8 cellular contexts compared by ENCODE assay signal in genomic region chr16:28277537-28278388, GRCh38. TPM values are rescaled to one million over a fixed set of nuclear protein-coding genes. Genes with fewer than 3 reads are reported as not detected.
DNase-seq lines count a peak whose midpoint lies in the region; ATAC-seq and TF ChIP-seq lines count a peak whose summit lies in the region.

No MANE protein-coding gene starts in this region.

- peak overlapping the region; percentile 53 for H3K4me3 ChIP-seq in fibroblast of pulmonary artery (replicated peaks; ENCODE audit: low read depth, low read length)

- H3K27ac ChIP-seq in KOPT-K1 (ENCODE audit: low read depth, low read length, poor library complexity, severe bottlenecking): peak overlapping the region; percentile 46

- peak overlapping the region; percentile 78 for H3K4me3 Mint-ChIP-seq in activated T-helper 17 cell treated with anti-CD3 and anti-CD28 coated beads, Interleukin-2, amount 50 U/mL, for 72 hours
- peak overlapping the region; percentile 84 for H3K4me3 Mint-ChIP-seq in natural killer cell treated with Interleukin-12 subunit alpha and Interleukin-12 subunit beta and Interleukin-15 and Interleukin-18, amount 100 ng/mL, for 72 hours
- H3K4me3 Mint-ChIP-seq in stimulated activated naive B cell treated with anti-CD40 and anti-IgM and Interleukin-4, amounts not matched to agents 10 μg/mL and 1 μg/mL and 100 μg/mL, for 72 hours: peak overlapping the region; percentile 61 to 76

- H3K36me3 Mint-ChIP-seq in activated T-helper 17 cell treated with anti-CD3 and anti-CD28 coated beads, Interleukin-2, amount 50 U/mL, for 72 hours (ENCODE audit: low read depth): no peaks in the 10 kb centered on the region
- H3K36me3 Mint-ChIP-seq in natural killer cell treated with Interleukin-12 subunit alpha and Interleukin-12 subunit beta and Interleukin-15 and Interleukin-18, amount 100 ng/mL, for 72 hours: no peaks in the 10 kb centered on the region
- H3K36me3 Mint-ChIP-seq in stimulated activated naive B cell treated with anti-CD40 and anti-IgM and Interleukin-4, amounts not matched to agents 10 μg/mL and 1 μg/mL and 100 μg/mL, for 72 hours: no peaks in the 10 kb centered on the region

- no peaks in the 10 kb centered on the region for H3K9me3 ChIP-seq in KOPT-K1 (ENCODE audit: insufficient read depth, low read length, poor library complexity, severe bottlenecking)

- H3K27me3 Mint-ChIP-seq in activated T-helper 17 cell treated with anti-CD3 and anti-CD28 coated beads, Interleukin-2, amount 50 U/mL, for 72 hours: no peaks in the 10 kb centered on the region
- peaks cover 10 to 31% of the 10 kb centered on the region in 2 donors for H3K27me3 Mint-ChIP-seq in natural killer cell treated with Interleukin-12 subunit alpha and Interleukin-12 subunit beta and Interleukin-15 and Interleukin-18, amount 100 ng/mL, for 72 hours
- peaks cover 46 to 57% of the 10 kb centered on the region in 2 donors for H3K27me3 Mint-ChIP-seq in stimulated activated naive B cell treated with anti-CD40 and anti-IgM and Interleukin-4, amounts not matched to agents 10 μg/mL and 1 μg/mL and 100 μg/mL, for 72 hours

- H3K36me3 ChIP-seq in KOPT-K1 (ENCODE audit: insufficient read depth, low read length): no peaks in the 10 kb centered on the region

- peaks cover 12% of the 10 kb centered on the region for H3K4me1 Mint-ChIP-seq in activated T-helper 17 cell treated with anti-CD3 and anti-CD28 coated beads, Interleukin-2, amount 50 U/mL, for 72 hours
- H3K4me1 Mint-ChIP-seq in natural killer cell treated with Interleukin-12 subunit alpha and Interleukin-12 subunit beta and Interleukin-15 and Interleukin-18, amount 100 ng/mL, for 72 hours (ENCODE audit: low read depth in 2 of 2): peaks cover 21 to 27% of the 10 kb centered on the region in 2 donors
- H3K4me1 Mint-ChIP-seq in stimulated activated naive B cell treated with anti-CD40 and anti-IgM and Interleukin-4, amounts not matched to agents 10 μg/mL and 1 μg/mL and 100 μg/mL, for 72 hours: peaks cover 9 to 14% of the 10 kb centered on the region in 2 donors

- H3K9me3 Mint-ChIP-seq in activated T-helper 17 cell treated with anti-CD3 and anti-CD28 coated beads, Interleukin-2, amount 50 U/mL, for 72 hours: no peaks in the 10 kb centered on the region
- no peaks in the 10 kb centered on the region for H3K9me3 Mint-ChIP-seq in natural killer cell treated with Interleukin-12 subunit alpha and Interleukin-12 subunit beta and Interleukin-15 and Interleukin-18, amount 100 ng/mL, for 72 hours
- H3K9me3 Mint-ChIP-seq in stimulated activated naive B cell treated with anti-CD40 and anti-IgM and Interleukin-4, amounts not matched to agents 10 μg/mL and 1 μg/mL and 100 μg/mL, for 72 hours: no peaks in the 10 kb centered on the region

- peak; percentile 90 for ATAC-seq in activated T-helper 17 cell treated with anti-CD3 and anti-CD28 coated beads, Interleukin-2, amount 50 U/mL, for 72 hours (replicated peaks)
- peak; percentile 89 to 90 for ATAC-seq in natural killer cell treated with Interleukin-12 subunit alpha and Interleukin-12 subunit beta and Interleukin-15 and Interleukin-18, amount 100 ng/mL, for 72 hours
- ATAC-seq in stimulated activated naive B cell treated with anti-CD40 and anti-IgM and Interleukin-4, amounts not matched to agents 10 μg/mL and 1 μg/mL and 100 μg/mL, for 72 hours (replicated peaks): peak; percentile 91 to 96
- ATAC-seq in HG02759 (IDR thresholded peaks at IDR 0.05; ENCODE audit: unreplicated experiment): no peak

- peak; percentile 94 for DNase-seq in ELF-1 (ENCODE audit: low read depth, low spot score)
- peak; percentile 77 for DNase-seq in RKO (ENCODE audit: low spot score)
- peak; percentile 80 for DNase-seq in fibroblast of pulmonary artery (ENCODE audit: low read depth)
- peak; percentile 86 for DNase-seq in natural killer cell treated with Interleukin-12 subunit alpha and Interleukin-12 subunit beta and Interleukin-15 and Interleukin-18, amount 100 ng/mL, for 72 hours (ENCODE audit: low spot score)
- DNase-seq in stimulated activated naive B cell treated with anti-CD40 and anti-IgM and Interleukin-4, amounts not matched to agents 10 μg/mL and 1 μg/mL and 100 μg/mL, for 72 hours: peak; percentile 72

- H3K27ac Mint-ChIP-seq in activated T-helper 17 cell treated with anti-CD3 and anti-CD28 coated beads, Interleukin-2, amount 50 U/mL, for 72 hours: peak overlapping the region; percentile 77
- H3K27ac Mint-ChIP-seq in natural killer cell treated with Interleukin-12 subunit alpha and Interleukin-12 subunit beta and Interleukin-15 and Interleukin-18, amount 100 ng/mL, for 72 hours: peak overlapping the region; percentile 54 to 72
- peak overlapping the region; percentile 67 for H3K27ac Mint-ChIP-seq in stimulated activated naive B cell treated with anti-CD40 and anti-IgM and Interleukin-4, amounts not matched to agents 10 μg/mL and 1 μg/mL and 100 μg/mL, for 72 hours

- peak; percentile 81 for TF ChIP-seq CTCF in fibroblast of pulmonary artery (IDR thresholded peaks at IDR 0.05; ENCODE audit: low read length, missing control alignments)

RNA-seq across cellular contexts. Expression of gene SBK1, which starts 14.6 kb away (rescaled TPM):
- total RNA-seq in activated T-helper 17 cell treated with anti-CD3 and anti-CD28 coated beads, Interleukin-2, amount 50 U/mL, for 72 hours: 10 to 100 TPM in 1 of 2 donors, 1 to 10 TPM in 1; 1.7 to 17.6 TPM
- 1 to 10 TPM; 1.1 TPM for total RNA-seq in natural killer cell treated with Interleukin-12 subunit alpha and Interleukin-12 subunit beta and Interleukin-15 and Interleukin-18, amount 100 ng/mL, for 72 hours
